Comparison of ENCODE assay signal across 2 cellular contexts in genomic region chr7:143511593-143512047, GRCh38.
TF ChIP-seq lines count a peak whose summit lies in the region.

No MANE protein-coding gene starts in this region.

TF ChIP-seq in GM23338, 12 proteins besides CTCF, POLR2A, EP300 and RAD21:
- TF ChIP-seq ZNF114 (CRISPR knock-in tag; IDR thresholded peaks at IDR 0.05) (no peak), EZH2phosphoT487 (IDR thresholded peaks at IDR 0.05; ENCODE audit: unreplicated experiment) (no peak), POLR2AphosphoS5 (IDR thresholded peaks at IDR 0.05; ENCODE audit: low read depth) (no peak), REST (IDR thresholded peaks at IDR 0.05; ENCODE audit: unreplicated experiment) (no peak), ZNF462 (CRISPR knock-in tag; IDR thresholded peaks at IDR 0.05) (no peak), JUNB (IDR thresholded peaks at IDR 0.05; ENCODE audit: unreplicated experiment) (no peak), NANOG (IDR thresholded peaks at IDR 0.05; ENCODE audit: borderline replicate concordance) (no peak), ZNF331 (CRISPR knock-in tag; IDR thresholded peaks at IDR 0.05; ENCODE audit: low read depth) (no peak), STAT1 (IDR thresholded peaks at IDR 0.05; ENCODE audit: unreplicated experiment) (no peak), CREB1 (CRISPR knock-in tag; IDR thresholded peaks at IDR 0.05; ENCODE audit: low read depth) (no peak)
TF ChIP-seq in GM23338: peak in this region for 0.

TF ChIP-seq in WTC11, 78 proteins besides CTCF, POLR2A, EP300 and RAD21:
- no peak for TF ChIP-seq ARID4B (CRISPR knock-in tag; IDR thresholded peaks at IDR 0.05; ENCODE audit: borderline replicate concordance)
- no peak for TF ChIP-seq ZNF219 (CRISPR knock-in tag; IDR thresholded peaks at IDR 0.05; ENCODE audit: borderline replicate concordance)
- no peak for TF ChIP-seq GRHL2 (CRISPR knock-in tag; IDR thresholded peaks at IDR 0.05; ENCODE audit: insufficient replicate concordance, severe bottlenecking)
- TF ChIP-seq MAX (CRISPR knock-in tag; IDR thresholded peaks at IDR 0.05), result 0 out of 2 replicates have a peak, but pooled peaks have one; percentile 20
- no peak for TF ChIP-seq SOX15 (CRISPR knock-in tag; IDR thresholded peaks at IDR 0.05)
- 0 out of 2 replicates have a peak, but pooled peaks have one; percentile 4 for TF ChIP-seq FOXP1 (CRISPR knock-in tag; IDR thresholded peaks at IDR 0.05; ENCODE audit: borderline replicate concordance)
